Comparison of ENCODE assay signal across 1 cellular context in genomic region chr17:67525239-67526135, GRCh38.
TF ChIP-seq lines count a peak whose summit lies in the region.

No MANE protein-coding gene starts in this region.

TF ChIP-seq in GM23338, 12 proteins besides CTCF, POLR2A, EP300 and RAD21 (continued from another document):
- TF ChIP-seq, protein P1, sequence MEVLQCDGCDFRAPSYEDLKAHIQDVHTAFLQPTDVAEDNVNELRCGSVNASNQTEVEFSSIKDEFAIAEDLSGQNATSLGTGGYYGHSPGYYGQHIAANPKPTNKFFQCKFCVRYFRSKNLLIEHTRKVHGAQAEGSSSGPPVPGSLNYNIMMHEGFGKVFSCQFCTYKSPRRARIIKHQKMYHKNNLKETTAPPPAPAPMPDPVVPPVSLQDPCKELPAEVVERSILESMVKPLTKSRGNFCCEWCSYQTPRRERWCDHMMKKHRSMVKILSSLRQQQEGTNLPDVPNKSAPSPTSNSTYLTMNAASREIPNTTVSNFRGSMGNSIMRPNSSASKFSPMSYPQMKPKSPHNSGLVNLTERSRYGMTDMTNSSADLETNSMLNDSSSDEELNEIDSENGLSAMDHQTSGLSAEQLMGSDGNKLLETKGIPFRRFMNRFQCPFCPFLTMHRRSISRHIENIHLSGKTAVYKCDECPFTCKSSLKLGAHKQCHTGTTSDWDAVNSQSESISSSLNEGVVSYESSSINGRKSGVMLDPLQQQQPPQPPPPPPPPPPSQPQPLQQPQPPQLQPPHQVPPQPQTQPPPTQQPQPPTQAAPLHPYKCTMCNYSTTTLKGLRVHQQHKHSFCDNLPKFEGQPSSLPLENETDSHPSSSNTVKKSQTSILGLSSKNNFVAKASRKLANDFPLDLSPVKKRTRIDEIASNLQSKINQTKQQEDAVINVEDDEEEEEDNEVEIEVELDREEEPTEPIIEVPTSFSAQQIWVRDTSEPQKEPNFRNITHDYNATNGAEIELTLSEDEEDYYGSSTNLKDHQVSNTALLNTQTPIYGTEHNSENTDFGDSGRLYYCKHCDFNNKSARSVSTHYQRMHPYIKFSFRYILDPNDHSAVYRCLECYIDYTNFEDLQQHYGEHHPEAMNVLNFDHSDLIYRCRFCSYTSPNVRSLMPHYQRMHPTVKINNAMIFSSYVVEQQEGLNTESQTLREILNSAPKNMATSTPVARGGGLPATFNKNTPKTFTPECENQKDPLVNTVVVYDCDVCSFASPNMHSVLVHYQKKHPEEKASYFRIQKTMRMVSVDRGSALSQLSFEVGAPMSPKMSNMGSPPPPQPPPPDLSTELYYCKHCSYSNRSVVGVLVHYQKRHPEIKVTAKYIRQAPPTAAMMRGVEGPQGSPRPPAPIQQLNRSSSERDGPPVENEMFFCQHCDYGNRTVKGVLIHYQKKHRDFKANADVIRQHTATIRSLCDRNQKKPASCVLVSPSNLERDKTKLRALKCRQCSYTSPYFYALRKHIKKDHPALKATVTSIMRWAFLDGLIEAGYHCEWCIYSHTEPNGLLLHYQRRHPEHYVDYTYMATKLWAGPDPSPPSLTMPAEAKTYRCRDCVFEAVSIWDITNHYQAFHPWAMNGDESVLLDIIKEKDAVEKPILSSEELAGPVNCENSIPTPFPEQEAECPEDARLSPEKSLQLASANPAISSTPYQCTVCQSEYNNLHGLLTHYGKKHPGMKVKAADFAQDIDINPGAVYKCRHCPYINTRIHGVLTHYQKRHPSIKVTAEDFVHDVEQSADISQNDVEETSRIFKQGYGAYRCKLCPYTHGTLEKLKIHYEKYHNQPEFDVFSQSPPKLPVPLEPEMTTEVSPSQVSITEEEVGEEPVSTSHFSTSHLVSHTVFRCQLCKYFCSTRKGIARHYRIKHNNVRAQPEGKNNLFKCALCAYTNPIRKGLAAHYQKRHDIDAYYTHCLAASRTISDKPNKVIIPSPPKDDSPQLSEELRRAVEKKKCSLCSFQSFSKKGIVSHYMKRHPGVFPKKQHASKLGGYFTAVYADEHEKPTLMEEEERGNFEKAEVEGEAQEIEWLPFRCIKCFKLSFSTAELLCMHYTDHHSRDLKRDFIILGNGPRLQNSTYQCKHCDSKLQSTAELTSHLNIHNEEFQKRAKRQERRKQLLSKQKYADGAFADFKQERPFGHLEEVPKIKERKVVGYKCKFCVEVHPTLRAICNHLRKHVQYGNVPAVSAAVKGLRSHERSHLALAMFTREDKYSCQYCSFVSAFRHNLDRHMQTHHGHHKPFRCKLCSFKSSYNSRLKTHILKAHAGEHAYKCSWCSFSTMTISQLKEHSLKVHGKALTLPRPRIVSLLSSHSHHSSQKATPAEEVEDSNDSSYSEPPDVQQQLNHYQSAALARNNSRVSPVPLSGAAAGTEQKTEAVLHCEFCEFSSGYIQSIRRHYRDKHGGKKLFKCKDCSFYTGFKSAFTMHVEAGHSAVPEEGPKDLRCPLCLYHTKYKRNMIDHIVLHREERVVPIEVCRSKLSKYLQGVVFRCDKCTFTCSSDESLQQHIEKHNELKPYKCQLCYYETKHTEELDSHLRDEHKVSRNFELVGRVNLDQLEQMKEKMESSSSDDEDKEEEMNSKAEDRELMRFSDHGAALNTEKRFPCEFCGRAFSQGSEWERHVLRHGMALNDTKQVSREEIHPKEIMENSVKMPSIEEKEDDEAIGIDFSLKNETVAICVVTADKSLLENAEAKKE (CRISPR knock-in tag; IDR thresholded peaks at IDR 0.05): no peak
- no peak for TF ChIP-seq EZH2 (IDR thresholded peaks at IDR 0.05; ENCODE audit: low read depth, unreplicated experiment)
- TF ChIP-seq NANOG (IDR thresholded peaks at IDR 0.05; ENCODE audit: borderline replicate concordance): no peak
- TF ChIP-seq CREB1 (CRISPR knock-in tag; IDR thresholded peaks at IDR 0.05; ENCODE audit: low read depth): no peak
TF ChIP-seq in GM23338: peak in this region for 0.
